ENCODE assay signal across 1 cellular context in genomic region chr1:235304549-235305451, GRCh38.
TF ChIP-seq lines count a peak whose summit lies in the region.

No MANE protein-coding gene starts in this region.

TF ChIP-seq in GM23338, 12 proteins besides CTCF, POLR2A, EP300 and RAD21 (continued from another document):
- no peak for TF ChIP-seq ZNF462 (CRISPR knock-in tag; IDR thresholded peaks at IDR 0.05)
- no peak for TF ChIP-seq STAT1 (IDR thresholded peaks at IDR 0.05; ENCODE audit: unreplicated experiment)
- TF ChIP-seq ZNF331 (CRISPR knock-in tag; IDR thresholded peaks at IDR 0.05; ENCODE audit: low read depth): no peak
TF ChIP-seq in GM23338: peak in this region for 0.
